ENCODE assay signal across 1 cellular context in the genomic region with DNA sequence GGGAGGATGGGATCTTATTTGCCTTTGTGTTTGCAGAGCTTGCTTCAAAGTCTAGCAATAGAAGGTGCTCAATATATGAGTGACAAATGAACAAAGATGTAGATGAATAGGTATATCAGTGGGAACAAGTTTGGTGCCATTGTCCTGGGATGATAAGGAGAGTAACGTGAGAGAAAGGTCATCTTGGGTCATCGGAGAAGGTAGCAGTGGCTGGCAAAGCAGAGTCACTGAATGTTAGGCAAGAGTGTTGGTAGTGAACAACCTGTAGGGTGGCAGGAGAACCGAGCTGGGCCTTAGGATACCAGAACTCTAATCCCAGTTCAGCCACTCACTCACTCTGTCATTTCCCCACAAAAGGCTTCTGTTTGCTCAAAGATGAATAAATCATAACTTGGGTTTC.
TF ChIP-seq lines count a peak whose summit lies in the region.

No MANE protein-coding gene starts in this region.

TF ChIP-seq in K562, 482 proteins besides CTCF, POLR2A, EP300 and RAD21 (continues in another document):
- TF ChIP-seq NR2F6 (CRISPR knock-in tag; IDR thresholded peaks at IDR 0.05) (no peak), ZNF347 (CRISPR knock-in tag; IDR thresholded peaks at IDR 0.05; ENCODE audit: low read depth) (no peak), GABPB2 (CRISPR knock-in tag; conservative IDR thresholded peaks at IDR 0.05) (no peak), MECOM (CRISPR knock-in tag; IDR thresholded peaks at IDR 0.05) (no peak), SOX6 (IDR thresholded peaks at IDR 0.05) (peak; percentile 75), RBM39 (optimal IDR thresholded peaks at IDR 0.05; ENCODE audit: low read depth, low read length) (no peak), MIER1 (IDR thresholded peaks at IDR 0.05; ENCODE audit: low read depth) (no peak), NFE2 (IDR thresholded peaks at IDR 0.05; ENCODE audit: low read depth) (no peak), ZBTB1 (CRISPR knock-in tag; IDR thresholded peaks at IDR 0.05; ENCODE audit: borderline replicate concordance, low read depth) (no peak), EHMT2 (IDR thresholded peaks at IDR 0.05) (no peak), CHD1 (IDR thresholded peaks at IDR 0.05; ENCODE audit: low read length) (no peak), RFX5 (IDR thresholded peaks at IDR 0.05; ENCODE audit: low read depth, low read length) (no peak), HCFC1 (IDR thresholded peaks at IDR 0.05; ENCODE audit: low read depth, low read length) (no peak), DNMT1 (IDR thresholded peaks at IDR 0.05) (no peak), LEF1 (IDR thresholded peaks at IDR 0.05) (no peak), PHB (CRISPR knock-in tag; IDR thresholded peaks at IDR 0.05) (no peak), ZEB2 (IDR thresholded peaks at IDR 0.05) (peak; percentile 61; the same call in 1 of the 2 replicates), JUN (IDR thresholded peaks at IDR 0.05; ENCODE audit: borderline replicate concordance, low read depth, low read length) (no peak), JUN (CRISPR knock-in tag; IDR thresholded peaks at IDR 0.05; ENCODE audit: borderline replicate concordance) (no peak), SMAD3 (CRISPR knock-in tag; conservative IDR thresholded peaks at IDR 0.05) (no peak), RFX1 (IDR thresholded peaks at IDR 0.05) (no peak), ESRRA (IDR thresholded peaks at IDR 0.05; ENCODE audit: borderline replicate concordance, low read depth) (0 out of 2 replicates have a peak, but pooled peaks have one; percentile 17), HSF4 (CRISPR knock-in tag; IDR thresholded peaks at IDR 0.05; ENCODE audit: borderline replicate concordance) (no peak), BHLHE40 (IDR thresholded peaks at IDR 0.05; ENCODE audit: low read length) (0 out of 2 replicates have a peak, but pooled peaks have one; percentile 16), SRSF9 (IDR thresholded peaks at IDR 0.05; ENCODE audit: borderline replicate concordance, low read depth, low read length) (no peak), ZNF282 (CRISPR knock-in tag; IDR thresholded peaks at IDR 0.05) (no peak), MEF2A (IDR thresholded peaks at IDR 0.05; ENCODE audit: control insufficient read depth, low read depth, low read length) (no peak), NRF1 (conservative IDR thresholded peaks at IDR 0.05 in 1 of 2, IDR thresholded peaks at IDR 0.05 in 1 of 2) (no peak), SRF (CRISPR knock-in tag; IDR thresholded peaks at IDR 0.05) (no peak), CBFB (CRISPR knock-in tag; IDR thresholded peaks at IDR 0.05) (no peak), ZNF253 (CRISPR knock-in tag; conservative IDR thresholded peaks at IDR 0.05) (no peak)
- TF ChIP-seq, protein P1, sequence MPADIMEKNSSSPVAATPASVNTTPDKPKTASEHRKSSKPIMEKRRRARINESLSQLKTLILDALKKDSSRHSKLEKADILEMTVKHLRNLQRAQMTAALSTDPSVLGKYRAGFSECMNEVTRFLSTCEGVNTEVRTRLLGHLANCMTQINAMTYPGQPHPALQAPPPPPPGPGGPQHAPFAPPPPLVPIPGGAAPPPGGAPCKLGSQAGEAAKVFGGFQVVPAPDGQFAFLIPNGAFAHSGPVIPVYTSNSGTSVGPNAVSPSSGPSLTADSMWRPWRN (IDR thresholded peaks at IDR 0.05; ENCODE audit: low read depth) = no peak
- TF ChIP-seq, protein P2, sequence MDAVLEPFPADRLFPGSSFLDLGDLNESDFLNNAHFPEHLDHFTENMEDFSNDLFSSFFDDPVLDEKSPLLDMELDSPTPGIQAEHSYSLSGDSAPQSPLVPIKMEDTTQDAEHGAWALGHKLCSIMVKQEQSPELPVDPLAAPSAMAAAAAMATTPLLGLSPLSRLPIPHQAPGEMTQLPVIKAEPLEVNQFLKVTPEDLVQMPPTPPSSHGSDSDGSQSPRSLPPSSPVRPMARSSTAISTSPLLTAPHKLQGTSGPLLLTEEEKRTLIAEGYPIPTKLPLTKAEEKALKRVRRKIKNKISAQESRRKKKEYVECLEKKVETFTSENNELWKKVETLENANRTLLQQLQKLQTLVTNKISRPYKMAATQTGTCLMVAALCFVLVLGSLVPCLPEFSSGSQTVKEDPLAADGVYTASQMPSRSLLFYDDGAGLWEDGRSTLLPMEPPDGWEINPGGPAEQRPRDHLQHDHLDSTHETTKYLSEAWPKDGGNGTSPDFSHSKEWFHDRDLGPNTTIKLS (IDR thresholded peaks at IDR 0.05; ENCODE audit: borderline replicate concordance, low read depth) = no peak
- TF ChIP-seq, protein P3, sequence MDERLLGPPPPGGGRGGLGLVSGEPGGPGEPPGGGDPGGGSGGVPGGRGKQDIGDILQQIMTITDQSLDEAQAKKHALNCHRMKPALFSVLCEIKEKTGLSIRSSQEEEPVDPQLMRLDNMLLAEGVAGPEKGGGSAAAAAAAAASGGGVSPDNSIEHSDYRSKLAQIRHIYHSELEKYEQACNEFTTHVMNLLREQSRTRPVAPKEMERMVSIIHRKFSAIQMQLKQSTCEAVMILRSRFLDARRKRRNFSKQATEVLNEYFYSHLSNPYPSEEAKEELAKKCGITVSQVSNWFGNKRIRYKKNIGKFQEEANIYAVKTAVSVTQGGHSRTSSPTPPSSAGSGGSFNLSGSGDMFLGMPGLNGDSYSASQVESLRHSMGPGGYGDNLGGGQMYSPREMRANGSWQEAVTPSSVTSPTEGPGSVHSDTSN (CRISPR knock-in tag; IDR thresholded peaks at IDR 0.05; ENCODE audit: low read depth) = no peak
- TF ChIP-seq, protein P3 (tag; conservative IDR thresholded peaks at IDR 0.05; ENCODE audit: low read depth) = 0 out of 2 replicates have a peak, but pooled peaks have one; percentile 13
- TF ChIP-seq, protein P4, sequence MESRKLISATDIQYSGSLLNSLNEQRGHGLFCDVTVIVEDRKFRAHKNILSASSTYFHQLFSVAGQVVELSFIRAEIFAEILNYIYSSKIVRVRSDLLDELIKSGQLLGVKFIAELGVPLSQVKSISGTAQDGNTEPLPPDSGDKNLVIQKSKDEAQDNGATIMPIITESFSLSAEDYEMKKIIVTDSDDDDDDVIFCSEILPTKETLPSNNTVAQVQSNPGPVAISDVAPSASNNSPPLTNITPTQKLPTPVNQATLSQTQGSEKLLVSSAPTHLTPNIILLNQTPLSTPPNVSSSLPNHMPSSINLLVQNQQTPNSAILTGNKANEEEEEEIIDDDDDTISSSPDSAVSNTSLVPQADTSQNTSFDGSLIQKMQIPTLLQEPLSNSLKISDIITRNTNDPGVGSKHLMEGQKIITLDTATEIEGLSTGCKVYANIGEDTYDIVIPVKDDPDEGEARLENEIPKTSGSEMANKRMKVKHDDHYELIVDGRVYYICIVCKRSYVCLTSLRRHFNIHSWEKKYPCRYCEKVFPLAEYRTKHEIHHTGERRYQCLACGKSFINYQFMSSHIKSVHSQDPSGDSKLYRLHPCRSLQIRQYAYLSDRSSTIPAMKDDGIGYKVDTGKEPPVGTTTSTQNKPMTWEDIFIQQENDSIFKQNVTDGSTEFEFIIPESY (CRISPR knock-in tag; IDR thresholded peaks at IDR 0.05) = no peak
- TF ChIP-seq, protein P5, sequence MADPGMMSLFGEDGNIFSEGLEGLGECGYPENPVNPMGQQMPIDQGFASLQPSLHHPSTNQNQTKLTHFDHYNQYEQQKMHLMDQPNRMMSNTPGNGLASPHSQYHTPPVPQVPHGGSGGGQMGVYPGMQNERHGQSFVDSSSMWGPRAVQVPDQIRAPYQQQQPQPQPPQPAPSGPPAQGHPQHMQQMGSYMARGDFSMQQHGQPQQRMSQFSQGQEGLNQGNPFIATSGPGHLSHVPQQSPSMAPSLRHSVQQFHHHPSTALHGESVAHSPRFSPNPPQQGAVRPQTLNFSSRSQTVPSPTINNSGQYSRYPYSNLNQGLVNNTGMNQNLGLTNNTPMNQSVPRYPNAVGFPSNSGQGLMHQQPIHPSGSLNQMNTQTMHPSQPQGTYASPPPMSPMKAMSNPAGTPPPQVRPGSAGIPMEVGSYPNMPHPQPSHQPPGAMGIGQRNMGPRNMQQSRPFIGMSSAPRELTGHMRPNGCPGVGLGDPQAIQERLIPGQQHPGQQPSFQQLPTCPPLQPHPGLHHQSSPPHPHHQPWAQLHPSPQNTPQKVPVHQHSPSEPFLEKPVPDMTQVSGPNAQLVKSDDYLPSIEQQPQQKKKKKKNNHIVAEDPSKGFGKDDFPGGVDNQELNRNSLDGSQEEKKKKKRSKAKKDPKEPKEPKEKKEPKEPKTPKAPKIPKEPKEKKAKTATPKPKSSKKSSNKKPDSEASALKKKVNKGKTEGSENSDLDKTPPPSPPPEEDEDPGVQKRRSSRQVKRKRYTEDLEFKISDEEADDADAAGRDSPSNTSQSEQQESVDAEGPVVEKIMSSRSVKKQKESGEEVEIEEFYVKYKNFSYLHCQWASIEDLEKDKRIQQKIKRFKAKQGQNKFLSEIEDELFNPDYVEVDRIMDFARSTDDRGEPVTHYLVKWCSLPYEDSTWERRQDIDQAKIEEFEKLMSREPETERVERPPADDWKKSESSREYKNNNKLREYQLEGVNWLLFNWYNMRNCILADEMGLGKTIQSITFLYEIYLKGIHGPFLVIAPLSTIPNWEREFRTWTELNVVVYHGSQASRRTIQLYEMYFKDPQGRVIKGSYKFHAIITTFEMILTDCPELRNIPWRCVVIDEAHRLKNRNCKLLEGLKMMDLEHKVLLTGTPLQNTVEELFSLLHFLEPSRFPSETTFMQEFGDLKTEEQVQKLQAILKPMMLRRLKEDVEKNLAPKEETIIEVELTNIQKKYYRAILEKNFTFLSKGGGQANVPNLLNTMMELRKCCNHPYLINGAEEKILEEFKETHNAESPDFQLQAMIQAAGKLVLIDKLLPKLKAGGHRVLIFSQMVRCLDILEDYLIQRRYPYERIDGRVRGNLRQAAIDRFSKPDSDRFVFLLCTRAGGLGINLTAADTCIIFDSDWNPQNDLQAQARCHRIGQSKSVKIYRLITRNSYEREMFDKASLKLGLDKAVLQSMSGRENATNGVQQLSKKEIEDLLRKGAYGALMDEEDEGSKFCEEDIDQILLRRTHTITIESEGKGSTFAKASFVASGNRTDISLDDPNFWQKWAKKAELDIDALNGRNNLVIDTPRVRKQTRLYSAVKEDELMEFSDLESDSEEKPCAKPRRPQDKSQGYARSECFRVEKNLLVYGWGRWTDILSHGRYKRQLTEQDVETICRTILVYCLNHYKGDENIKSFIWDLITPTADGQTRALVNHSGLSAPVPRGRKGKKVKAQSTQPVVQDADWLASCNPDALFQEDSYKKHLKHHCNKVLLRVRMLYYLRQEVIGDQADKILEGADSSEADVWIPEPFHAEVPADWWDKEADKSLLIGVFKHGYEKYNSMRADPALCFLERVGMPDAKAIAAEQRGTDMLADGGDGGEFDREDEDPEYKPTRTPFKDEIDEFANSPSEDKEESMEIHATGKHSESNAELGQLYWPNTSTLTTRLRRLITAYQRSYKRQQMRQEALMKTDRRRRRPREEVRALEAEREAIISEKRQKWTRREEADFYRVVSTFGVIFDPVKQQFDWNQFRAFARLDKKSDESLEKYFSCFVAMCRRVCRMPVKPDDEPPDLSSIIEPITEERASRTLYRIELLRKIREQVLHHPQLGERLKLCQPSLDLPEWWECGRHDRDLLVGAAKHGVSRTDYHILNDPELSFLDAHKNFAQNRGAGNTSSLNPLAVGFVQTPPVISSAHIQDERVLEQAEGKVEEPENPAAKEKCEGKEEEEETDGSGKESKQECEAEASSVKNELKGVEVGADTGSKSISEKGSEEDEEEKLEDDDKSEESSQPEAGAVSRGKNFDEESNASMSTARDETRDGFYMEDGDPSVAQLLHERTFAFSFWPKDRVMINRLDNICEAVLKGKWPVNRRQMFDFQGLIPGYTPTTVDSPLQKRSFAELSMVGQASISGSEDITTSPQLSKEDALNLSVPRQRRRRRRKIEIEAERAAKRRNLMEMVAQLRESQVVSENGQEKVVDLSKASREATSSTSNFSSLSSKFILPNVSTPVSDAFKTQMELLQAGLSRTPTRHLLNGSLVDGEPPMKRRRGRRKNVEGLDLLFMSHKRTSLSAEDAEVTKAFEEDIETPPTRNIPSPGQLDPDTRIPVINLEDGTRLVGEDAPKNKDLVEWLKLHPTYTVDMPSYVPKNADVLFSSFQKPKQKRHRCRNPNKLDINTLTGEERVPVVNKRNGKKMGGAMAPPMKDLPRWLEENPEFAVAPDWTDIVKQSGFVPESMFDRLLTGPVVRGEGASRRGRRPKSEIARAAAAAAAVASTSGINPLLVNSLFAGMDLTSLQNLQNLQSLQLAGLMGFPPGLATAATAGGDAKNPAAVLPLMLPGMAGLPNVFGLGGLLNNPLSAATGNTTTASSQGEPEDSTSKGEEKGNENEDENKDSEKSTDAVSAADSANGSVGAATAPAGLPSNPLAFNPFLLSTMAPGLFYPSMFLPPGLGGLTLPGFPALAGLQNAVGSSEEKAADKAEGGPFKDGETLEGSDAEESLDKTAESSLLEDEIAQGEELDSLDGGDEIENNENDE (IDR thresholded peaks at IDR 0.05; ENCODE audit: low read depth, low read length) = no peak
- TF ChIP-seq, protein P6, sequence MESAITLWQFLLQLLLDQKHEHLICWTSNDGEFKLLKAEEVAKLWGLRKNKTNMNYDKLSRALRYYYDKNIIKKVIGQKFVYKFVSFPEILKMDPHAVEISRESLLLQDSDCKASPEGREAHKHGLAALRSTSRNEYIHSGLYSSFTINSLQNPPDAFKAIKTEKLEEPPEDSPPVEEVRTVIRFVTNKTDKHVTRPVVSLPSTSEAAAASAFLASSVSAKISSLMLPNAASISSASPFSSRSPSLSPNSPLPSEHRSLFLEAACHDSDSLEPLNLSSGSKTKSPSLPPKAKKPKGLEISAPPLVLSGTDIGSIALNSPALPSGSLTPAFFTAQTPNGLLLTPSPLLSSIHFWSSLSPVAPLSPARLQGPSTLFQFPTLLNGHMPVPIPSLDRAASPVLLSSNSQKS (CRISPR knock-in tag; IDR thresholded peaks at IDR 0.05) = no peak
